6 cellular contexts compared by ENCODE assay signal in genomic region chr19:38375748-38376147, GRCh38. TPM values are rescaled to one million over a fixed set of nuclear protein-coding genes. Genes with fewer than 3 reads are reported as not detected.
A peak's percentile ranks its signal among the peaks of the same experiment; 100 is the strongest.
DNase-seq lines count a peak whose midpoint lies in the region; ATAC-seq, FAIRE-seq and TF ChIP-seq lines count a peak whose summit lies in the region.

No MANE protein-coding gene starts in this region.

- peak overlapping the region; percentile 96 for H3K9ac ChIP-seq in SK-N-SH
- H3K9ac ChIP-seq in stomach smooth muscle (ENCODE audit: low read length in 2 of 2), result peak overlapping the region; percentile 96 to 98

- no peaks in the 10 kb centered on the region for H3K9me2 ChIP-seq in SK-N-SH

- no peak for TF ChIP-seq EP300 in SK-N-SH (IDR thresholded peaks at IDR 0.05; ENCODE audit: borderline replicate concordance in 1 of 2, low read depth in 1 of 2, low read length in 1 of 2)

- peaks cover 56% of the 10 kb centered on the region for H3K79me2 ChIP-seq in SK-N-SH (ENCODE audit: insufficient read depth)

- H3K36me3 ChIP-seq in SK-N-SH (replicated peaks in 1 of 2; ENCODE audit: control insufficient read depth in 1 of 2, insufficient read depth in 2 of 2, low read length in 1 of 2) (peaks cover 9 to 18% of the 10 kb centered on the region in 2 experiments), stomach smooth muscle (ENCODE audit: control insufficient read depth in 2 of 2, insufficient read depth in 2 of 2, low read length in 2 of 2) (peaks cover 13 to 25% of the 10 kb centered on the region in 2 donors), small intestine (ENCODE audit: control insufficient read depth in 2 of 2, insufficient read depth in 2 of 2, low read length in 2 of 2) (peaks cover 3 to 10% of the 10 kb centered on the region in 2 donors)

- 63% methylated on average over 5 of the region's 5 CpGs for WGBS in SK-N-SH (ENCODE audit: low lambda C conversion rate)
- WGBS in small intestine, 3 donors, result 79 to 81% (median 79%) methylated on average over 5 of the region's 5 CpGs

- H4K20me1 ChIP-seq in SK-N-SH (ENCODE audit: insufficient read depth), result peaks cover 26% of the 10 kb centered on the region

- peak overlapping the region; percentile 78 for H3K4me2 ChIP-seq in SK-N-SH

- peaks cover 6 to 14% of the 10 kb centered on the region in 2 experiments; a peak in 3 of 4 replicates for H3K4me1 ChIP-seq in SK-N-SH (ENCODE audit: control insufficient read depth in 1 of 2, insufficient read depth in 2 of 2, low read depth in 1 of 2, low read length in 1 of 2)
- peaks cover 31% of the 10 kb centered on the region for H3K4me1 ChIP-seq in stomach smooth muscle (ENCODE audit: control insufficient read depth, insufficient read depth, low read length)
- H3K4me1 ChIP-seq in small intestine (ENCODE audit: control insufficient read depth in 2 of 2, insufficient read depth in 1 of 2, low read depth in 1 of 2, low read length in 1 of 2), result peaks cover 0 to 5% of the 10 kb centered on the region in 2 donors

- TF ChIP-seq RAD21 in SK-N-SH (IDR thresholded peaks at IDR 0.05; ENCODE audit: low read length), result no peak

- CTCF ChIA-PET in SK-N-SH (lab: Yijun Ruan, JAX), result interaction anchor here (0.9 to 2.8 kb wide), 5 partner anchors 9 to 473 kb away, joined by 4 to 11 read pairs (median 8); partner anchors contain the start of genes CATSPERG, FAM98C and GGN

- H3F3A ChIP-seq in SK-N-SH (replicated peaks; ENCODE audit: insufficient read depth), result no peaks in the 10 kb centered on the region

- POLR2A ChIA-PET in SK-N-SH (lab: Yijun Ruan, JAX), result interaction anchor here (2.2 to 3.6 kb wide), 2 partner anchors 10 to 12 kb away, joined by 6 to 29 read pairs; partner anchors contain the start of genes GGN and SPRED3

- no peaks in the 10 kb centered on the region for H3K27me3 ChIP-seq in SK-N-SH (ENCODE audit: insufficient read depth)
- no peaks in the 10 kb centered on the region for H3K27me3 ChIP-seq in stomach smooth muscle (ENCODE audit: control insufficient read depth in 1 of 2, insufficient read depth in 2 of 2, low read length in 2 of 2)
- H3K27me3 ChIP-seq in small intestine (ENCODE audit: control insufficient read depth in 2 of 2, insufficient read depth in 2 of 2, low read length in 2 of 2), result no peaks in the 10 kb centered on the region

- no peak for FAIRE-seq in small intestine (lab: Jason Lieb, UNC)

- ATAC-seq in SK-N-SH treated with all-trans-retinoic acid at 6 μM for 48 hours, result no peak
- ATAC-seq in GM19467 (IDR thresholded peaks at IDR 0.05; ENCODE audit: unreplicated experiment), result no peak

- TF ChIP-seq CTCF in SK-N-SH (IDR thresholded peaks at IDR 0.05) (no peak), fibroblast of mammary gland (conservative IDR thresholded peaks at IDR 0.05; ENCODE audit: control insufficient read depth, insufficient read depth, low read depth, low read length) (no peak)

- no peaks in the 10 kb centered on the region for H3K9me3 ChIP-seq in SK-N-SH
- no peaks in the 10 kb centered on the region for H3K9me3 ChIP-seq in stomach smooth muscle (ENCODE audit: control insufficient read depth in 2 of 2, low read length in 2 of 2)
- no peaks in the 10 kb centered on the region for H3K9me3 ChIP-seq in small intestine (ENCODE audit: control insufficient read depth, low read depth)

- H3K4me3 ChIP-seq in SK-N-SH (ENCODE audit: low read depth in 2 of 2, low read length in 1 of 2) (peak overlapping the region; percentile 68 to 91), fibroblast of mammary gland (ENCODE audit: control insufficient read depth, low read depth, low read length) (peak overlapping the region; percentile 75), stomach smooth muscle (ENCODE audit: low read length in 2 of 2) (peak overlapping the region; percentile 97 to 98), small intestine (ENCODE audit: low read depth in 1 of 2, low read length in 2 of 2) (peak overlapping the region in 1 of 2 donors; percentile 86)

- no peak overlapping the region for H2AFZ ChIP-seq in SK-N-SH (ENCODE audit: low read depth)

- DNase-seq in SK-N-SH (no peak), fibroblast of mammary gland (ENCODE audit: low read depth) (peak; percentile 48), small intestine (no peak)

- H3K27ac ChIP-seq in SK-N-SH (ENCODE audit: low read depth in 2 of 2, low read length in 1 of 2) (peak overlapping the region; percentile 17 to 87; a peak in 2 of 4 replicates), stomach smooth muscle (ENCODE audit: low read length) (no peak overlapping the region), small intestine (ENCODE audit: low read depth in 1 of 2, low read length in 1 of 2) (no peak overlapping the region)

TF ChIP-seq in SK-N-SH, 30 proteins besides CTCF, POLR2A, EP300 and RAD21:
- TF ChIP-seq EZH2phosphoT487 (IDR thresholded peaks at IDR 0.05; ENCODE audit: borderline replicate concordance, low read depth) (no peak), SMC3 (IDR thresholded peaks at IDR 0.05; ENCODE audit: low read depth, low read length) (no peak), NFIC (IDR thresholded peaks at IDR 0.05; ENCODE audit: borderline replicate concordance) (no peak), TAF1 (IDR thresholded peaks at IDR 0.05; ENCODE audit: borderline replicate concordance, low read depth, low read length) (no peak), FOXJ3 (CRISPR knock-in tag; IDR thresholded peaks at IDR 0.05) (no peak), YY1 (IDR thresholded peaks at IDR 0.05; ENCODE audit: low read depth) (no peak), MXI1 (IDR thresholded peaks at IDR 0.05; ENCODE audit: low read depth, low read length) (peak; percentile 31; the same call in 1 of the 2 replicates), CHD2 (IDR thresholded peaks at IDR 0.05; ENCODE audit: low read length, partially characterized antibody) (no peak)

TF ChIP-seq in SK-N-SH treated with all-trans-retinoic acid at 6 μM for 48 hours, 23 proteins besides CTCF, POLR2A, EP300 and RAD21:
- TF ChIP-seq TOX (CRISPR knock-in tag; IDR thresholded peaks at IDR 0.05; ENCODE audit: borderline replicate concordance), result no peak
- TF ChIP-seq ZFP3 (CRISPR knock-in tag; IDR thresholded peaks at IDR 0.05), result no peak
- no peak for TF ChIP-seq TCF4 (CRISPR knock-in tag; IDR thresholded peaks at IDR 0.05; ENCODE audit: borderline replicate concordance)
- TF ChIP-seq ZNF8 (CRISPR knock-in tag; IDR thresholded peaks at IDR 0.05), result no peak
- TF ChIP-seq CSRNP3 (CRISPR knock-in tag; IDR thresholded peaks at IDR 0.05), result no peak
- no peak for TF ChIP-seq ZFP30 (CRISPR knock-in tag; IDR thresholded peaks at IDR 0.05)
- TF ChIP-seq ZC3H10 (CRISPR knock-in tag; IDR thresholded peaks at IDR 0.05), result no peak
- TF ChIP-seq ZNF70 (CRISPR knock-in tag; IDR thresholded peaks at IDR 0.05), result no peak
- no peak for TF ChIP-seq BACH2 (CRISPR knock-in tag; IDR thresholded peaks at IDR 0.05; ENCODE audit: borderline replicate concordance)
- TF ChIP-seq PATZ1 (CRISPR knock-in tag; IDR thresholded peaks at IDR 0.05; ENCODE audit: borderline replicate concordance), result no peak
- no peak for TF ChIP-seq ISL1 (CRISPR knock-in tag; IDR thresholded peaks at IDR 0.05)
- no peak for TF ChIP-seq CSDC2 (CRISPR knock-in tag; IDR thresholded peaks at IDR 0.05)

RNA-seq across cellular contexts. Expression of gene PSMD8, which starts 1.4 kb away (rescaled TPM):
- polyA plus RNA-seq in SK-N-SH (2012; rRNA removed), result 400 and 453 TPM in 2 replicates
- 207 and 336 TPM in 2 replicates for polyA plus RNA-seq in SK-N-SH (2012; cell fraction: cytosol; rRNA removed)
- 110 and 206 TPM in 2 replicates for polyA plus RNA-seq in SK-N-SH (2012; cell fraction: nucleus; rRNA removed)
- polyA plus RNA-seq in small intestine, result 100 to 1,000 TPM; 147 to 182 (median 149) TPM

RNA-seq across cellular contexts. Expression of gene GGN, which starts 12.1 kb away (rescaled TPM):
- polyA plus RNA-seq in SK-N-SH (2012; rRNA removed) (0.48 and 0.52 TPM in 2 replicates), small intestine (10 to 100 TPM in 2 of 3 donors, 1 to 10 TPM in 1; 1.7 to 16.1 (median 14.6) TPM)
- 0.37 and 0.63 TPM in 2 replicates for polyA plus RNA-seq in SK-N-SH (2012; cell fraction: cytosol; rRNA removed)
- 2.0 and 4.0 TPM in 2 replicates for polyA plus RNA-seq in SK-N-SH (2012; cell fraction: nucleus; rRNA removed)

RNA-seq across cellular contexts. Expression of gene SPRED3, which starts 12.7 kb away (rescaled TPM):
- polyA plus RNA-seq in SK-N-SH (2012; rRNA removed) (10.5 and 11.1 TPM in 2 replicates), small intestine (1 to 10 TPM in 2 of 3 donors, under 1 TPM in 1; 0.85 to 2.7 (median 2.5) TPM)
- 4.3 and 5.6 TPM in 2 replicates for polyA plus RNA-seq in SK-N-SH (2012; cell fraction: cytosol; rRNA removed)
- polyA plus RNA-seq in SK-N-SH (2012; cell fraction: nucleus; rRNA removed), result 50.6 and 58.3 TPM in 2 replicates

RNA-seq across cellular contexts. Expression of gene FAM98C, which starts 27.1 kb away (rescaled TPM):
- 24.9 and 26.7 TPM in 2 replicates for polyA plus RNA-seq in SK-N-SH (2012; rRNA removed)
- polyA plus RNA-seq in SK-N-SH (2012; cell fraction: cytosol; rRNA removed), result 10.6 and 16.0 TPM in 2 replicates
- polyA plus RNA-seq in SK-N-SH (2012; cell fraction: nucleus; rRNA removed), result 64.7 and 94.3 TPM in 2 replicates
- 10 to 100 TPM; 23.6 to 47.2 (median 46.5) TPM for polyA plus RNA-seq in small intestine

RNA-seq across cellular contexts. Expression of gene CATSPERG, which starts 40.1 kb away (rescaled TPM):
- polyA plus RNA-seq in SK-N-SH (2012; rRNA removed) (2.0 and 2.1 TPM in 2 replicates), small intestine (1 to 10 TPM; 1.9 to 3.4 (median 2.0) TPM)
- polyA plus RNA-seq in SK-N-SH (2012; cell fraction: cytosol; rRNA removed), result 0.57 and 0.60 TPM in 2 replicates
- polyA plus RNA-seq in SK-N-SH (2012; cell fraction: nucleus; rRNA removed), result 10.1 and 11.7 TPM in 2 replicates

Comparison
In these comparisons a context has a peak if more than half of its experiments do, and no peak if none do; other contexts are left out.
1. H3K27ac ChIP-seq: peak in SK-N-SH (2 of 2); none in stomach smooth muscle (single experiment) and small intestine (0 of 2).